ENCODE assay signal across 8 cellular contexts in the genomic region with DNA sequence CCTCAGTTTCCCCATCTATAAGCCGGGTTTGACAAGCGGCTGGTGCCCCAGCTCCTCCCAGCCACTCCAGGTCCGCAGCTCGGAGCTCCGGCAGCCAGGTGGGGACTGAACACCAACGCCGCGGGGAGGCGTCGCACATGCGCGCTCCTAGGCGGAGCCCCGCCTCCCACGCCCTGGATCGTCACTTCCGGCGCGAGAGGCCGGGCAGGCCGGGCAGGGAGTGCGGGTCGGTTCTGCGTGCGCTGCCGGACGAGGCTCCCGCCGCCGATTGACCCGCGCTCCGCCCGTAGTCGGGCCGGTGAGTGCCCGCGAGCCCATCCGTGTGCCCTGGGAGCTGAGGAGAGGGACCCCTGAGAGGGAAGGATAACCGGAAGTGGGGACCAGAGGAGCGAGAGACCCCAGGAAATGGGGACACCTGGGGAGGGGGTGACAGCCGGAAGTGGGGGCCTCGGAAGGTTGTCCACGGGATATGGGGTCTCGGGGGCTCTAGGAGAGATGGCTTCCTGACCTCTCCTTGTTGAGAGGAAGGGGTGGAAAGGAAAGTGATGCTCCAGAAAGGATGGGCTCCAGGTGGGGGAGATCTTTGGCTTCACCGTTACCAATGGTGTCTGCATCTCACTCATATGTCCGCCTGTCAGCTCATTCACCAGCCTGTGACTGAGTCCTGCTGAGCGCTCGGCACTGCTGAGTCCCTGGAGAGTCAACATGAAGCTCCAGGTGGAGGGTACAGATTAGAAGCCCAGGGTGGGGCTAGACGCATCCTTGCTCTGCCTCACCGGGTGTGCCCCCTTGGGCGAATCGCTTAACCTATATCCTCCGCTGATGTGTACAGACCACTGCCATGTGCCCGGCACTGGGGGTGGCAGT. TPM values are rescaled to one million over a fixed set of nuclear protein-coding genes. Genes with fewer than 3 reads are reported as not detected.
A peak's percentile ranks its signal among the peaks of the same experiment; 100 is the strongest.
DNase-seq lines count a peak whose midpoint lies in the region; ATAC-seq and TF ChIP-seq lines count a peak whose summit lies in the region.

A gene with protein sequence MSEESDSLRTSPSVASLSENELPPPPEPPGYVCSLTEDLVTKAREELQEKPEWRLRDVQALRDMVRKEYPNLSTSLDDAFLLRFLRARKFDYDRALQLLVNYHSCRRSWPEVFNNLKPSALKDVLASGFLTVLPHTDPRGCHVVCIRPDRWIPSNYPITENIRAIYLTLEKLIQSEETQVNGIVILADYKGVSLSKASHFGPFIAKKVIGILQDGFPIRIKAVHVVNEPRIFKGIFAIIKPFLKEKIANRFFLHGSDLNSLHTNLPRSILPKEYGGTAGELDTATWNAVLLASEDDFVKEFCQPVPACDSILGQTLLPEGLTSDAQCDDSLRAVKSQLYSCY (plus strand): TSS at position 181 of the 867 bp plus-strand sequence. CDS start 4,126 bp downstream, outside the sequence.

- DNase-seq in AML-193 (lab: John Stamatoyannopoulos, UW) (peak; percentile 67 to 77), NCI-H446 treated with DMSO at 0.1 percent for 48 hours (lab: John Stamatoyannopoulos, UW) (peak; percentile 72), cerebellum (ENCODE audit: low spot score) (peak; percentile 96), kidney tubule cell (ENCODE audit: low spot score) (peak; percentile 89)
- peak; percentile 80 to 82 for DNase-seq in activated CD4-positive, alpha-beta T cell treated with anti-CD3 and anti-CD28 coated beads for 24 hours (ENCODE audit: low read depth in 2 of 2)
- DNase-seq in stimulated activated CD4-positive, alpha-beta T cell treated with anti-CD3 and anti-CD28 coated beads, Interleukin-1b, Interleukin-23, amount 100 ng/mL, for 1 hour (ENCODE audit: low read depth in 2 of 2), result peak; percentile 73 to 84

- peak; percentile 98 for TF ChIP-seq POLR2A in GM19099 (IDR thresholded peaks at IDR 0.05; ENCODE audit: extremely low read depth, insufficient read length, low read depth)

- ATAC-seq in HG03378 (IDR thresholded peaks at IDR 0.05; ENCODE audit: unreplicated experiment), result peak; percentile 66

RNA-seq across cellular contexts. Expression of the gene that starts here (rescaled TPM):
- total RNA-seq in cerebellum, result 13.9 TPM

Comparison
In these comparisons a context has a peak if more than half of its experiments do, and no peak if none do; other contexts are left out.
1. Peak in every context shown above with its lines: DNase-seq and ATAC-seq.